ENCODE assay signal across 9 cellular contexts in genomic region chr2:45637440-45637839, GRCh38. TPM values are rescaled to one million over a fixed set of nuclear protein-coding genes. Genes with fewer than 3 reads are reported as not detected.
DNase-seq lines count a peak whose midpoint lies in the region; ATAC-seq, FAIRE-seq and TF ChIP-seq lines count a peak whose summit lies in the region.
"Had no signal": no experiment of that assay in that cellular context is flagged by ENCODE, and none has a peak within 500 bp of the region (broad histone marks: within the 10 kb centered on the region; RNA-seq: fewer than 3 reads in every experiment).

No MANE protein-coding gene starts in this region.

- no peak overlapping the region for H3K4me3 ChIP-seq in BE2C (ENCODE audit: low read depth, low read length)
- H3K4me3 ChIP-seq: body of pancreas had no signal

- no peaks in the 10 kb centered on the region; the same call in 1 of the 2 replicates for H3K4me1 ChIP-seq in BE2C

- H3K9me3 ChIP-seq in BE2C: no peaks in the 10 kb centered on the region
- H3K9me3 ChIP-seq: body of pancreas had no signal

- no peak for TF ChIP-seq CTCF in BE2C (IDR thresholded peaks at IDR 0.05; ENCODE audit: low read depth, low read length)

- FAIRE-seq in GM18507 (lab: Jason Lieb, UNC): peak; percentile 60

- no peaks in the 10 kb centered on the region for H3K27me3 ChIP-seq in BE2C
- H3K27me3 ChIP-seq: body of pancreas had no signal

- ATAC-seq in HG02852 (IDR thresholded peaks at IDR 0.05; ENCODE audit: unreplicated experiment): peak; percentile 45
- ATAC-seq: body of pancreas had no signal

- no peaks in the 10 kb centered on the region for H3K36me3 ChIP-seq in BE2C

- DNase-seq in GM18507 (ENCODE audit: extremely low spot score, insufficient read length, low read depth) (no peak), SKM-1 (lab: John Stamatoyannopoulos, UW; ENCODE audit: unreplicated experiment) (peak; percentile 25), left kidney (ENCODE audit: low read depth, low spot score) (peak; percentile 44), BE2C (no peak), NCI-H128 (lab: John Stamatoyannopoulos, UW; ENCODE audit: unreplicated experiment) (no peak)
- no peak for DNase-seq in activated T-cell treated with anti-CD3 and anti-CD28 coated beads, Interleukin-2, amount 50 U/mL, for 1 hour
- no peak for DNase-seq in activated CD4-positive, alpha-beta T cell treated with anti-CD3 and anti-CD28 coated beads, Interleukin-2, amount 50 U/mL, for 4 hours

RNA-seq across cellular contexts. Expression of gene PRKCE, which starts 14.0 kb away (rescaled TPM):
- 34.0 TPM for polyA plus RNA-seq in BE2C (2012; ENCODE audit: insufficient read depth, insufficient read length, low read depth)

RNA-seq across cellular contexts. Expression of gene SRBD1, which starts 26.4 kb away (rescaled TPM):
- polyA plus RNA-seq in BE2C (2012; ENCODE audit: insufficient read depth, insufficient read length, low read depth): 4.1 TPM

Comparison
In these comparisons a context has a peak if more than half of its experiments do, and no peak if none do; other contexts are left out.
1. DNase-seq: peak in SKM-1 (single experiment) and left kidney (single experiment); none in GM18507 (single experiment), activated T-cell treated with anti-CD3 and anti-CD28 coated beads, Interleukin-2, amount 50 U/mL, for 1 hour (single experiment), BE2C (single experiment), activated CD4-positive, alpha-beta T cell treated with anti-CD3 and anti-CD28 coated beads, Interleukin-2, amount 50 U/mL, for 4 hours (0 of 2) and NCI-H128 (single experiment).